ENCODE assay signal across 18 cellular contexts in genomic region chr3:193769437-193769836, GRCh38.
DNase-seq lines count a peak whose midpoint lies in the region; ATAC-seq, FAIRE-seq and TF ChIP-seq lines count a peak whose summit lies in the region.
"Had no signal": no experiment of that assay in that cellular context is flagged by ENCODE, and none has a peak within 500 bp of the region (broad histone marks: within the 10 kb centered on the region; RNA-seq: fewer than 3 reads in every experiment).

No MANE protein-coding gene starts in this region.

- POLR2A ChIA-PET in activated CD8-positive, alpha-beta T cell treated with anti-CD3 and anti-CD28 coated beads, Interleukin-2, amount 10 ng/mL, durations not matched to agents 7 days and 5 days (lab: Charles Lee), result no interaction called here

- CTCF ChIA-PET in activated CD8-positive, alpha-beta T cell treated with anti-CD3 and anti-CD28 coated beads, Interleukin-2, amount 10 ng/mL, durations not matched to agents 7 days and 5 days (lab: Charles Lee), result interaction anchor here (1.2 kb wide), 1 partner anchor 201 kb away, joined by 3 read pairs; no protein-coding TSS in a partner anchor

- DNase-seq in activated T-cell treated with anti-CD3 and anti-CD28 coated beads, Interleukin-2, amount 50 U/mL, for 72 hours, result no peak
- DNase-seq in activated T-cell treated with anti-CD3 and anti-CD28 coated beads, Interleukin-2, amount 50 U/mL, for 4 hours, result no peak
- DNase-seq in activated CD8-positive, alpha-beta T cell treated with anti-CD3 and anti-CD28 coated beads, Interleukin-2, amount 10 ng/mL, durations not matched to agents 7 days and 5 days, result peak; percentile 11
- peak; percentile 7 for DNase-seq in osteocyte (ENCODE audit: extremely low spot score, unreplicated experiment)
- DNase-seq in HTR-8/SVneo (ENCODE audit: insufficient read length, low spot score), result no peak
- no peak for DNase-seq in kidney tubule cell (ENCODE audit: low spot score)
- DNase-seq: C1 segment of cervical spinal cord; Calu3; CD4-positive, alpha-beta memory T cell; COR-L47; DMS53; DMS79 treated with DMSO at 0.1 percent for 48 hours; GF-D8; HFFc6 had no signal

- H3K9me3 Mint-ChIP-seq in activated T-cell treated with anti-CD3 and anti-CD28 coated beads, Interleukin-2, amount 50 U/mL, for 72 hours, result no peaks in the 10 kb centered on the region
- H3K9me3 Mint-ChIP-seq in activated T-cell treated with anti-CD3 and anti-CD28 coated beads, Interleukin-2, amount 50 U/mL, for 4 hours, result no peaks in the 10 kb centered on the region
- no peaks in the 10 kb centered on the region for H3K9me3 Mint-ChIP-seq in activated CD8-positive, alpha-beta T cell treated with anti-CD3 and anti-CD28 coated beads, Interleukin-2, amount 10 ng/mL, durations not matched to agents 7 days and 5 days (ENCODE audit: insufficient read depth)
- H3K9me3 Mint-ChIP-seq in osteocyte (ENCODE audit: unreplicated experiment), result no peaks in the 10 kb centered on the region
- H3K9me3 Mint-ChIP-seq: CD4-positive, alpha-beta memory T cell; HFFc6 had no signal

- no peak overlapping the region for H3K27ac Mint-ChIP-seq in activated T-cell treated with anti-CD3 and anti-CD28 coated beads, Interleukin-2, amount 50 U/mL, for 72 hours
- no peak overlapping the region for H3K27ac Mint-ChIP-seq in activated CD8-positive, alpha-beta T cell treated with anti-CD3 and anti-CD28 coated beads, Interleukin-2, amount 10 ng/mL, durations not matched to agents 7 days and 5 days
- H3K27ac Mint-ChIP-seq in osteocyte (ENCODE audit: unreplicated experiment), result no peak overlapping the region
- H3K27ac Mint-ChIP-seq: CD4-positive, alpha-beta memory T cell; GM23338; HFFc6 had no signal

- H3K27me3 Mint-ChIP-seq in activated T-cell treated with anti-CD3 and anti-CD28 coated beads, Interleukin-2, amount 50 U/mL, for 72 hours (ENCODE audit: low read depth), result peaks cover 5% of the 10 kb centered on the region
- peaks cover 9% of the 10 kb centered on the region for H3K27me3 Mint-ChIP-seq in activated T-cell treated with anti-CD3 and anti-CD28 coated beads, Interleukin-2, amount 50 U/mL, for 4 hours (ENCODE audit: low read depth)
- peaks cover 3% of the 10 kb centered on the region for H3K27me3 Mint-ChIP-seq in activated CD8-positive, alpha-beta T cell treated with anti-CD3 and anti-CD28 coated beads, Interleukin-2, amount 10 ng/mL, durations not matched to agents 7 days and 5 days (ENCODE audit: low read depth)
- H3K27me3 Mint-ChIP-seq in osteocyte (ENCODE audit: unreplicated experiment), result peaks cover 65% of the 10 kb centered on the region

- FAIRE-seq in HTR-8/SVneo (lab: Jason Lieb, UNC), result no peak
- FAIRE-seq: GM12891, GM18507, H54 had no signal

- H3K36me3 Mint-ChIP-seq in activated T-cell treated with anti-CD3 and anti-CD28 coated beads, Interleukin-2, amount 50 U/mL, for 72 hours (ENCODE audit: insufficient read depth in 2 of 2), result no peaks in the 10 kb centered on the region
- H3K36me3 Mint-ChIP-seq in activated T-cell treated with anti-CD3 and anti-CD28 coated beads, Interleukin-2, amount 50 U/mL, for 4 hours (ENCODE audit: insufficient read depth), result no peaks in the 10 kb centered on the region
- no peaks in the 10 kb centered on the region for H3K36me3 Mint-ChIP-seq in activated CD8-positive, alpha-beta T cell treated with anti-CD3 and anti-CD28 coated beads, Interleukin-2, amount 10 ng/mL, durations not matched to agents 7 days and 5 days (ENCODE audit: low read depth)
- H3K36me3 Mint-ChIP-seq in osteocyte (ENCODE audit: unreplicated experiment), result no peaks in the 10 kb centered on the region
- H3K36me3 Mint-ChIP-seq: CD4-positive, alpha-beta memory T cell had no signal

- H3K4me3 Mint-ChIP-seq in activated T-cell treated with anti-CD3 and anti-CD28 coated beads, Interleukin-2, amount 50 U/mL, for 72 hours, result no peak overlapping the region
- H3K4me3 Mint-ChIP-seq in activated T-cell treated with anti-CD3 and anti-CD28 coated beads, Interleukin-2, amount 50 U/mL, for 4 hours, result no peak overlapping the region
- no peak overlapping the region for H3K4me3 Mint-ChIP-seq in activated CD8-positive, alpha-beta T cell treated with anti-CD3 and anti-CD28 coated beads, Interleukin-2, amount 10 ng/mL, durations not matched to agents 7 days and 5 days
- no peak overlapping the region for H3K4me3 Mint-ChIP-seq in osteocyte (ENCODE audit: unreplicated experiment)
- H3K4me3 Mint-ChIP-seq: CD4-positive, alpha-beta memory T cell; GM23338; HFFc6 had no signal

- peak; percentile 43 to 55 for ATAC-seq in activated T-cell treated with anti-CD3 and anti-CD28 coated beads, Interleukin-2, amount 50 U/mL, for 72 hours (replicated peaks in 1 of 2)
- no peak for ATAC-seq in activated T-cell treated with anti-CD3 and anti-CD28 coated beads, Interleukin-2, amount 50 U/mL, for 4 hours
- no peak for ATAC-seq in activated CD8-positive, alpha-beta T cell treated with anti-CD3 and anti-CD28 coated beads, Interleukin-2, amount 10 ng/mL, durations not matched to agents 7 days and 5 days
- ATAC-seq: GM23338 had no signal

- no peak for TF ChIP-seq CTCF in osteocyte (IDR thresholded peaks at IDR 0.05)

- peaks cover 5% of the 10 kb centered on the region for H3K4me1 Mint-ChIP-seq in activated T-cell treated with anti-CD3 and anti-CD28 coated beads, Interleukin-2, amount 50 U/mL, for 72 hours (ENCODE audit: low read depth)
- no peaks in the 10 kb centered on the region for H3K4me1 Mint-ChIP-seq in activated T-cell treated with anti-CD3 and anti-CD28 coated beads, Interleukin-2, amount 50 U/mL, for 4 hours (ENCODE audit: low read depth)
- no peaks in the 10 kb centered on the region for H3K4me1 Mint-ChIP-seq in activated CD8-positive, alpha-beta T cell treated with anti-CD3 and anti-CD28 coated beads, Interleukin-2, amount 10 ng/mL, durations not matched to agents 7 days and 5 days (ENCODE audit: low read depth)
- peaks cover 5% of the 10 kb centered on the region for H3K4me1 Mint-ChIP-seq in osteocyte (ENCODE audit: unreplicated experiment)
- H3K4me1 Mint-ChIP-seq: CD4-positive, alpha-beta memory T cell had no signal

Comparison
In these comparisons a context has a peak if more than half of its experiments do, and no peak if none do; other contexts are left out.
1. ATAC-seq: peak in activated T-cell treated with anti-CD3 and anti-CD28 coated beads, Interleukin-2, amount 50 U/mL, for 72 hours (2 of 2); none in activated T-cell treated with anti-CD3 and anti-CD28 coated beads, Interleukin-2, amount 50 U/mL, for 4 hours (0 of 2) and activated CD8-positive, alpha-beta T cell treated with anti-CD3 and anti-CD28 coated beads, Interleukin-2, amount 10 ng/mL, durations not matched to agents 7 days and 5 days (single experiment).
2. DNase-seq: peak in activated CD8-positive, alpha-beta T cell treated with anti-CD3 and anti-CD28 coated beads, Interleukin-2, amount 10 ng/mL, durations not matched to agents 7 days and 5 days (single experiment) and osteocyte (single experiment); none in activated T-cell treated with anti-CD3 and anti-CD28 coated beads, Interleukin-2, amount 50 U/mL, for 72 hours (0 of 2), activated T-cell treated with anti-CD3 and anti-CD28 coated beads, Interleukin-2, amount 50 U/mL, for 4 hours (single experiment), HTR-8/SVneo (single experiment) and kidney tubule cell (single experiment).